ENCODE assay signal across 9 cellular contexts in the genomic region with DNA sequence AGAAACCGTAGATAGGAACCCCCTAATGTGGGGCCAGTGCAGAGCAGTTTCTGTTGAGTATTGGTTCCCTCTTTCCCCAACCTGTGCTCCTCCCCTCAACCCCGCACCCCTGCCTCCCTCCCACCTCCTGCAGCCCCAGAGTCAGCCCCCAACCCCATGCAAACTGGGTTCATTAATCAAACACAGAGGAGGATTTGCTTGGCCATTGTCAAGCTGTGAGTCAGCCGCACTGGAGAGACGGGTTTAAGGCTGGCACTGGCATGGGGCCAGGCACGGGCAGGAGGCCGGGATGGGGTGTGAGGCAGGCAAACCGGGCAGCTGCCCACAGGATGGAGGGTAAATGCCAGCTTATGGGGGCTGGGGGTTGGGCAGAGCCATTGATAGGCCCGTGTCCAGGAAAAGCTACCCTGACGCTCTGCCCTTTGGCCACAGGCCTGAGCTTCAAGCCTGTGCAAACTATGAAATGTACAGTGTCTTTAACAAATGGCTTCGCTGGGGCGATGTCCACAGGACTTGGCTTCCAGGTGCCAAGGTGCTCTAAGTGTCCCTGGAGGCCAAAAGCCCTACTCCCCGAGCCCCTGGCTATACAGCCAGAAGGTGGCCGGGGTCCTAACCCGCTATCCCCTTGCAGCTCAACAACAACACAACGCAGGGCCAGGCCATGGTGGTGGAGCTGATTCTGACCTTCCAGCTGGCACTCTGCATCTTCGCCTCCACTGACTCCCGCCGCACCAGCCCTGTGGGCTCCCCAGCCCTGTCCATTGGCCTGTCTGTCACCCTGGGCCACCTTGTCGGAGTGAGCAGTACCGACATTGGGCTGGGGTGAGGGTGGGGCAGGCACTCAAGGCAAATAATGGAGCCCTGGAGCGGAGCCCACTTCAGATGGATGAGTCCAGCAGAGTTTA. TPM values are rescaled to one million over a fixed set of nuclear protein-coding genes. Genes with fewer than 3 reads are reported as not detected.
A peak's percentile ranks its signal among the peaks of the same experiment; 100 is the strongest.
DNase-seq lines count a peak whose midpoint lies in the region; ATAC-seq and TF ChIP-seq lines count a peak whose summit lies in the region.
"Had no signal": no experiment of that assay in that cellular context is flagged by ENCODE, and none has a peak within 500 bp of the region (broad histone marks: within the 10 kb centered on the region; RNA-seq: fewer than 3 reads in every experiment).

No MANE protein-coding gene starts in this region.

- H3K36me3 ChIP-seq in SK-N-SH (replicated peaks in 1 of 2; ENCODE audit: control insufficient read depth in 1 of 2, insufficient read depth in 2 of 2, low read length in 1 of 2): no peaks in the 10 kb centered on the region
- no peaks in the 10 kb centered on the region for H3K36me3 ChIP-seq in suprapubic skin
- H3K36me3 ChIP-seq: esophagus muscularis mucosa had no signal

- H3F3A ChIP-seq in SK-N-SH (replicated peaks; ENCODE audit: insufficient read depth): no peaks in the 10 kb centered on the region

- H3K4me1 ChIP-seq in SK-N-SH (ENCODE audit: control insufficient read depth in 1 of 2, insufficient read depth in 2 of 2, low read depth in 1 of 2, low read length in 1 of 2) (peaks cover 18 to 19% of the 10 kb centered on the region in 2 experiments; a peak in 3 of 4 replicates), suprapubic skin (peaks cover 32% of the 10 kb centered on the region)

- peak; percentile 67 for ATAC-seq in left ventricle myocardium superior
- no peak for ATAC-seq in HG03469 (IDR thresholded peaks at IDR 0.05; ENCODE audit: unreplicated experiment)

- POLR2A ChIA-PET in SK-N-SH (lab: Yijun Ruan, JAX): no interaction called here

- peaks cover 68% of the 10 kb centered on the region for H3K27me3 Mint-ChIP-seq in activated naive CD8-positive, alpha-beta T cell treated with anti-CD3 and anti-CD28 coated beads for 36 hours

- H3K27me3 ChIP-seq in SK-N-SH (ENCODE audit: insufficient read depth) (no peaks in the 10 kb centered on the region), suprapubic skin (peaks cover 41% of the 10 kb centered on the region)

- H3K79me2 ChIP-seq in SK-N-SH (ENCODE audit: insufficient read depth): no peaks in the 10 kb centered on the region

- no peak for TF ChIP-seq RAD21 in SK-N-SH (IDR thresholded peaks at IDR 0.05; ENCODE audit: low read length)

- no peaks in the 10 kb centered on the region for H4K20me1 ChIP-seq in SK-N-SH (ENCODE audit: insufficient read depth)

- no peak overlapping the region for H3K9ac ChIP-seq in SK-N-SH

- H3K4me1 Mint-ChIP-seq in activated naive CD8-positive, alpha-beta T cell treated with anti-CD3 and anti-CD28 coated beads for 36 hours: peaks cover 5% of the 10 kb centered on the region

- no peaks in the 10 kb centered on the region for H3K9me3 Mint-ChIP-seq in activated naive CD8-positive, alpha-beta T cell treated with anti-CD3 and anti-CD28 coated beads for 36 hours

- H3K4me3 Mint-ChIP-seq in activated naive CD8-positive, alpha-beta T cell treated with anti-CD3 and anti-CD28 coated beads for 36 hours: no peak overlapping the region

- no peak overlapping the region for H3K27ac ChIP-seq in SK-N-SH (ENCODE audit: low read depth in 2 of 2, low read length in 1 of 2)
- peak overlapping the region; percentile 40 for H3K27ac ChIP-seq in suprapubic skin
- H3K27ac ChIP-seq: esophagus muscularis mucosa had no signal

- TF ChIP-seq CTCF in SK-N-SH (IDR thresholded peaks at IDR 0.05) (no peak), suprapubic skin (IDR thresholded peaks at IDR 0.05) (no peak)

- no peaks in the 10 kb centered on the region for H3K9me2 ChIP-seq in SK-N-SH

- intact Hi-C loops in left ventricle myocardium superior (cut with micrococcal nuclease): no loop called here

- H3K27ac Mint-ChIP-seq in activated naive CD8-positive, alpha-beta T cell treated with anti-CD3 and anti-CD28 coated beads for 36 hours: no peak overlapping the region

- H2AFZ ChIP-seq in SK-N-SH (ENCODE audit: low read depth): no peak overlapping the region

- peak; percentile 74 for DNase-seq in HS-27A (ENCODE audit: low read depth)
- DNase-seq in SK-N-SH: no peak
- DNase-seq in left ventricle myocardium superior: peak; percentile 83
- DNase-seq in suprapubic skin (ENCODE audit: low spot score in 2 of 2): no peak
- DNase-seq in KBM-7: no peak
- DNase-seq in activated naive CD8-positive, alpha-beta T cell treated with anti-CD3 and anti-CD28 coated beads for 36 hours: no peak
- DNase-seq: stimulated activated naive CD4-positive, alpha-beta T cell treated with Interleukin-2 at 50 U/mL for 16 hours had no signal

- peak overlapping the region; percentile 63; the same call in 1 of the 2 replicates for H3K4me2 ChIP-seq in SK-N-SH

- WGBS in SK-N-SH (ENCODE audit: low lambda C conversion rate): 60% methylated on average over 19 of the region's 21 CpGs
- 38% methylated on average over 11 of the region's 21 CpGs for WGBS in suprapubic skin

- H3K9me3 ChIP-seq in SK-N-SH (no peaks in the 10 kb centered on the region), suprapubic skin (no peaks in the 10 kb centered on the region)
- H3K9me3 ChIP-seq: esophagus muscularis mucosa had no signal

- no peaks in the 10 kb centered on the region for H3K36me3 Mint-ChIP-seq in activated naive CD8-positive, alpha-beta T cell treated with anti-CD3 and anti-CD28 coated beads for 36 hours

- CTCF ChIA-PET in SK-N-SH (lab: Yijun Ruan, JAX): interaction anchor here (1.0 to 20.3 kb wide), 6 partner anchors 17 to 212 kb away, joined by 3 to 1401 read pairs (median 61); partner anchors contain the start of gene ASIC1

- in situ Hi-C loops in KBM-7 (cut with MboI; ENCODE audit: low pct_unique_long_range_greater_than_20kb, low sequenced_read_pairs): no loop called here

- H3K4me3 ChIP-seq in SK-N-SH (ENCODE audit: low read depth in 2 of 2, low read length in 1 of 2): no peak overlapping the region
- H3K4me3 ChIP-seq in suprapubic skin: peak overlapping the region; percentile 48
- H3K4me3 ChIP-seq: esophagus muscularis mucosa had no signal

- TF ChIP-seq EP300 in SK-N-SH (IDR thresholded peaks at IDR 0.05; ENCODE audit: borderline replicate concordance in 1 of 2, low read depth in 1 of 2, low read length in 1 of 2) (peak in 1 of 2 experiments; percentile 76; a peak in 1 of 4 replicates), suprapubic skin (IDR thresholded peaks at IDR 0.05) (no peak)

- TF ChIP-seq POLR2A in suprapubic skin (IDR thresholded peaks at IDR 0.05): no peak

TF ChIP-seq in SK-N-SH, 30 proteins besides CTCF, POLR2A, EP300 and RAD21 (continues in another document):
- TF ChIP-seq GATA2 (CRISPR knock-in tag; IDR thresholded peaks at IDR 0.05): no peak
- TF ChIP-seq, protein P1, sequence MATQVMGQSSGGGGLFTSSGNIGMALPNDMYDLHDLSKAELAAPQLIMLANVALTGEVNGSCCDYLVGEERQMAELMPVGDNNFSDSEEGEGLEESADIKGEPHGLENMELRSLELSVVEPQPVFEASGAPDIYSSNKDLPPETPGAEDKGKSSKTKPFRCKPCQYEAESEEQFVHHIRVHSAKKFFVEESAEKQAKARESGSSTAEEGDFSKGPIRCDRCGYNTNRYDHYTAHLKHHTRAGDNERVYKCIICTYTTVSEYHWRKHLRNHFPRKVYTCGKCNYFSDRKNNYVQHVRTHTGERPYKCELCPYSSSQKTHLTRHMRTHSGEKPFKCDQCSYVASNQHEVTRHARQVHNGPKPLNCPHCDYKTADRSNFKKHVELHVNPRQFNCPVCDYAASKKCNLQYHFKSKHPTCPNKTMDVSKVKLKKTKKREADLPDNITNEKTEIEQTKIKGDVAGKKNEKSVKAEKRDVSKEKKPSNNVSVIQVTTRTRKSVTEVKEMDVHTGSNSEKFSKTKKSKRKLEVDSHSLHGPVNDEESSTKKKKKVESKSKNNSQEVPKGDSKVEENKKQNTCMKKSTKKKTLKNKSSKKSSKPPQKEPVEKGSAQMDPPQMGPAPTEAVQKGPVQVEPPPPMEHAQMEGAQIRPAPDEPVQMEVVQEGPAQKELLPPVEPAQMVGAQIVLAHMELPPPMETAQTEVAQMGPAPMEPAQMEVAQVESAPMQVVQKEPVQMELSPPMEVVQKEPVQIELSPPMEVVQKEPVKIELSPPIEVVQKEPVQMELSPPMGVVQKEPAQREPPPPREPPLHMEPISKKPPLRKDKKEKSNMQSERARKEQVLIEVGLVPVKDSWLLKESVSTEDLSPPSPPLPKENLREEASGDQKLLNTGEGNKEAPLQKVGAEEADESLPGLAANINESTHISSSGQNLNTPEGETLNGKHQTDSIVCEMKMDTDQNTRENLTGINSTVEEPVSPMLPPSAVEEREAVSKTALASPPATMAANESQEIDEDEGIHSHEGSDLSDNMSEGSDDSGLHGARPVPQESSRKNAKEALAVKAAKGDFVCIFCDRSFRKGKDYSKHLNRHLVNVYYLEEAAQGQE (IDR thresholded peaks at IDR 0.05; ENCODE audit: low read depth, low read length): no peak
- no peak for TF ChIP-seq GABPA (IDR thresholded peaks at IDR 0.05; ENCODE audit: low read depth)
- peak; percentile 90 for TF ChIP-seq TCF12 (IDR thresholded peaks at IDR 0.05)
- TF ChIP-seq FOXJ3 (CRISPR knock-in tag; IDR thresholded peaks at IDR 0.05): no peak
- TF ChIP-seq EZH2phosphoT487 (IDR thresholded peaks at IDR 0.05; ENCODE audit: borderline replicate concordance, low read depth): no peak

RNA-seq across cellular contexts. Expression of gene AQP5, which starts 1.4 kb away (rescaled TPM):
- polyA plus RNA-seq in SK-N-SH (2012; rRNA removed): 0.08 and 0.10 TPM in 2 replicates
- not detected in 2 replicates for polyA plus RNA-seq in SK-N-SH (2012; cell fraction: cytosol; rRNA removed)
- 0.06 TPM in 1 of 2 replicates, not detected in the other for polyA plus RNA-seq in SK-N-SH (2012; cell fraction: nucleus; rRNA removed)
- 0.40 TPM for total RNA-seq in left ventricle myocardium superior
- 100 to 1,000 TPM; 128 to 258 (median 196) TPM for total RNA-seq in suprapubic skin
- total RNA-seq in activated naive CD8-positive, alpha-beta T cell treated with anti-CD3 and anti-CD28 coated beads for 36 hours: not detected

RNA-seq across cellular contexts. Expression of gene AQP6, which starts 9.6 kb away (rescaled TPM):
- polyA plus RNA-seq in SK-N-SH (2012; rRNA removed): 0.10 and 0.21 TPM in 2 replicates
- 0.04 and 0.09 TPM in 2 replicates for polyA plus RNA-seq in SK-N-SH (2012; cell fraction: cytosol; rRNA removed)
- 0.56 and 0.59 TPM in 2 replicates for polyA plus RNA-seq in SK-N-SH (2012; cell fraction: nucleus; rRNA removed)
- total RNA-seq in left ventricle myocardium superior (not detected), suprapubic skin (not detected)
- not detected for total RNA-seq in activated naive CD8-positive, alpha-beta T cell treated with anti-CD3 and anti-CD28 coated beads for 36 hours

RNA-seq across cellular contexts. Expression of gene AQP2, which starts 12.6 kb away (rescaled TPM):
- polyA plus RNA-seq in SK-N-SH (2012; rRNA removed): not detected in 2 replicates
- polyA plus RNA-seq in SK-N-SH (2012; cell fraction: cytosol; rRNA removed): not detected in 2 replicates
- not detected in 2 replicates for polyA plus RNA-seq in SK-N-SH (2012; cell fraction: nucleus; rRNA removed)
- not detected for total RNA-seq in left ventricle myocardium superior
- total RNA-seq in suprapubic skin: under 1 TPM in 1 of 4 donors, not detected in 3; 0.15 TPM
- total RNA-seq in activated naive CD8-positive, alpha-beta T cell treated with anti-CD3 and anti-CD28 coated beads for 36 hours: not detected
- total RNA-seq: esophagus muscularis mucosa had no signal

RNA-seq across cellular contexts. Expression of gene FAIM2, which starts 59.4 kb away (rescaled TPM):
- 6.3 and 11.3 TPM in 2 replicates for polyA plus RNA-seq in SK-N-SH (2012; rRNA removed)
- 4.6 and 6.9 TPM in 2 replicates for polyA plus RNA-seq in SK-N-SH (2012; cell fraction: cytosol; rRNA removed)
- 3.7 and 4.8 TPM in 2 replicates for polyA plus RNA-seq in SK-N-SH (2012; cell fraction: nucleus; rRNA removed)
- total RNA-seq in left ventricle myocardium superior: 8.2 TPM
- total RNA-seq in suprapubic skin: under 1 TPM in 3 of 4 donors, not detected in 1; 0.38 to 0.65 (median 0.56) TPM
- total RNA-seq in activated naive CD8-positive, alpha-beta T cell treated with anti-CD3 and anti-CD28 coated beads for 36 hours: under 1 TPM; 0.08 to 0.60 TPM

Comparison
In these comparisons a context has a peak if more than half of its experiments do, and no peak if none do; other contexts are left out.
1. DNase-seq: peak in HS-27A (single experiment) and left ventricle myocardium superior (single experiment); none in SK-N-SH (single experiment), suprapubic skin (0 of 2), KBM-7 (single experiment) and activated naive CD8-positive, alpha-beta T cell treated with anti-CD3 and anti-CD28 coated beads for 36 hours (single experiment).
2. RNA of gene AQP5, which starts 1.4 kb away (total RNA-seq): 128 to 258 TPM in suprapubic skin; 0.40 TPM in left ventricle myocardium superior (single experiment) and not detected in activated naive CD8-positive, alpha-beta T cell treated with anti-CD3 and anti-CD28 coated beads for 36 hours; every median in the first group is over 10 times any median in the second.